22 cellular contexts compared by ENCODE assay signal in the genomic region with DNA sequence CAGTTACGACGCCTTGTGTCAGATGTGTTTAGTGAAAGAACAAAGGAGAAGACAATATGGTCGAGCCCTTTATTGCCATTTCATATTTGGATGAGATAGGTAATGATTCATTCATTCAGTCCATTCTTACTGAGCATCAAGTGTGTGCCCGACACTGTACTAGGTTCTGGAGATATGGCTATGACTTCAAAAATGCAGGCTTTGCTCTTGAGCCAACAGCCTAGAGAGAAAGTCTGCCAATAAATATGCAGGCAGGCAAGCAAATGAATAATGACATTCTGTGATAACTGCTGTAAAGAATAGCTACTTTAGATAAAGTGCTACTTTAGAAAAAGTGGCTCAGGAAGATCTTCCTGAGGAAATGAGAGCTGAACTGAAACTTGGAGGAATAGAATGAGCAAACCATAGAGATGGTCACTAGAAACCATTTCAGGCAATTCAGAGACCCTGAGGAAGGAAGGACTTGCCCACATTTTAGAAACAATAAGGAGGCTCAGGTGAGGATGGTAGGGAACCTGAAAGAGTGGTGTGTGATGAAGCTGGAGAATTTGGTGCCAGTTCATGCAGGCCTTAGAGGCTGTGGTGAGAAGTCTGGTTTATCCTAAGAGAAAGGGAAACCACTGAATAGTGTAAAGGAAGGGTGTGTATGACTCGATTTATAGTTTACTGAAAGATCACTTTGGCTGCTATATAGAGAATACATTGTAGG.
DNase-seq lines count a peak whose midpoint lies in the region; ATAC-seq and TF ChIP-seq lines count a peak whose summit lies in the region.
"Had no signal": no experiment of that assay in that cellular context is flagged by ENCODE, and none has a peak within 500 bp of the region (broad histone marks: within the 10 kb centered on the region; RNA-seq: fewer than 3 reads in every experiment).

No MANE protein-coding gene starts in this region.

- CTCF ChIA-PET in CD8-positive, alpha-beta memory T cell (lab: Charles Lee), result interaction anchor here (1.0 kb wide), 1 partner anchor 25 kb away, joined by 3 read pairs; no protein-coding TSS in a partner anchor

- POLR2A ChIA-PET in CD8-positive, alpha-beta memory T cell (lab: Charles Lee), result interaction anchor here (0.8 kb wide), 1 partner anchor 36 kb away, joined by 3 read pairs; no protein-coding TSS in a partner anchor

- H3K27ac ChIP-seq in CD8-positive, alpha-beta memory T cell (ENCODE audit: low read depth, low read length), result no peak overlapping the region
- H3K27ac ChIP-seq: dorsolateral prefrontal cortex, SJSA1, suprapubic skin had no signal

- H3K27me3 Mint-ChIP-seq in activated naive CD4-positive, alpha-beta T cell treated with anti-CD3 and anti-CD28 coated beads, Interleukin-2, amount 50 U/mL, for 24 hours, result no peaks in the 10 kb centered on the region
- no peaks in the 10 kb centered on the region for H3K27me3 Mint-ChIP-seq in CD8-positive, alpha-beta memory T cell
- H3K27me3 Mint-ChIP-seq in progenitor cell of endocrine pancreas, result peaks cover 15% of the 10 kb centered on the region

- no peaks in the 10 kb centered on the region for H3K9me3 Mint-ChIP-seq in activated naive CD4-positive, alpha-beta T cell treated with anti-CD3 and anti-CD28 coated beads, Interleukin-2, amount 50 U/mL, for 24 hours
- no peaks in the 10 kb centered on the region for H3K9me3 Mint-ChIP-seq in CD8-positive, alpha-beta memory T cell
- H3K9me3 Mint-ChIP-seq in progenitor cell of endocrine pancreas (ENCODE audit: low read depth), result peaks cover 2% of the 10 kb centered on the region
- H3K9me3 Mint-ChIP-seq: H9 had no signal

- H3K4me3 Mint-ChIP-seq in activated naive CD4-positive, alpha-beta T cell treated with anti-CD3 and anti-CD28 coated beads, Interleukin-2, amount 50 U/mL, for 24 hours, result no peak overlapping the region
- no peak overlapping the region for H3K4me3 Mint-ChIP-seq in CD8-positive, alpha-beta memory T cell
- no peak overlapping the region for H3K4me3 Mint-ChIP-seq in progenitor cell of endocrine pancreas (ENCODE audit: low read depth)
- H3K4me3 Mint-ChIP-seq: H9 had no signal

- peaks cover 13% of the 10 kb centered on the region for H3K36me3 Mint-ChIP-seq in activated naive CD4-positive, alpha-beta T cell treated with anti-CD3 and anti-CD28 coated beads, Interleukin-2, amount 50 U/mL, for 24 hours
- H3K36me3 Mint-ChIP-seq in CD8-positive, alpha-beta memory T cell, result peaks cover 0 to 46% (median 31%) of the 10 kb centered on the region in 3 donors
- peaks cover 24% of the 10 kb centered on the region for H3K36me3 Mint-ChIP-seq in progenitor cell of endocrine pancreas (ENCODE audit: insufficient read depth)

- no peaks in the 10 kb centered on the region for H3K9me3 ChIP-seq in CD8-positive, alpha-beta memory T cell (ENCODE audit: low read length)
- H3K9me3 ChIP-seq: SJSA1, suprapubic skin had no signal

- H3K27me3 ChIP-seq in CD8-positive, alpha-beta memory T cell (ENCODE audit: insufficient read depth, low read length, poor library complexity, severe bottlenecking), result no peaks in the 10 kb centered on the region
- H3K27me3 ChIP-seq: dorsolateral prefrontal cortex, SJSA1, suprapubic skin had no signal

- peaks cover 15% of the 10 kb centered on the region for H3K36me3 ChIP-seq in CD8-positive, alpha-beta memory T cell (ENCODE audit: insufficient read depth, low read length)

- no peak overlapping the region for H3K4me3 ChIP-seq in CD8-positive, alpha-beta memory T cell (ENCODE audit: low read length)
- no peak overlapping the region for H3K4me3 ChIP-seq in fibroblast of pulmonary artery (replicated peaks; ENCODE audit: low read depth, low read length)
- H3K4me3 ChIP-seq: dorsolateral prefrontal cortex, SJSA1, smooth muscle cell, suprapubic skin had no signal

- H3K4me1 ChIP-seq in CD8-positive, alpha-beta memory T cell (ENCODE audit: insufficient read depth, low read length), result peaks cover 15% of the 10 kb centered on the region
- H3K4me1 ChIP-seq: SJSA1 had no signal

- no peak for TF ChIP-seq CTCF in fibroblast of pulmonary artery (IDR thresholded peaks at IDR 0.05; ENCODE audit: low read length, missing control alignments)
- no peak for TF ChIP-seq CTCF in progenitor cell of endocrine pancreas (IDR thresholded peaks at IDR 0.05; ENCODE audit: unreplicated experiment)

- no peak for DNase-seq in activated naive CD4-positive, alpha-beta T cell (lab: John Stamatoyannopoulos, UW)
- DNase-seq in CD8-positive, alpha-beta memory T cell, result no peak
- DNase-seq in fibroblast of pulmonary artery (ENCODE audit: low read depth) (peak; percentile 41), progenitor cell of endocrine pancreas (ENCODE audit: low spot score, unreplicated experiment) (no peak), NAMALWA (ENCODE audit: low spot score) (no peak)
- DNase-seq: activated CD4-positive, alpha-beta T cell treated with anti-CD3 and anti-CD28 coated beads, Interleukin-2, amount 50 U/mL, for 4 hours; activated gamma-delta T cell treated with Interleukin-2 at 50 U/mL for 16 hours; dorsolateral prefrontal cortex; H9; IMR-90; NCI-H1105; NCI-H1930; NCI-H69; occipital lobe; retina; stimulated activated CD4-positive, alpha-beta T cell treated with anti-CD3 and anti-CD28 coated beads, Interleukin-2, amount 100 ng/mL, for 24 hours had no signal

- H3K27ac Mint-ChIP-seq in activated naive CD4-positive, alpha-beta T cell treated with anti-CD3 and anti-CD28 coated beads, Interleukin-2, amount 50 U/mL, for 24 hours, result peak overlapping the region; percentile 63
- H3K27ac Mint-ChIP-seq in CD8-positive, alpha-beta memory T cell, result peak overlapping the region in 6 of 8 donors; percentile 2 to 78 (median 17)
- H3K27ac Mint-ChIP-seq in progenitor cell of endocrine pancreas, result peak overlapping the region; percentile 15
- H3K27ac Mint-ChIP-seq: H9 had no signal

- peaks cover 20% of the 10 kb centered on the region for H3K4me1 Mint-ChIP-seq in activated naive CD4-positive, alpha-beta T cell treated with anti-CD3 and anti-CD28 coated beads, Interleukin-2, amount 50 U/mL, for 24 hours
- H3K4me1 Mint-ChIP-seq in CD8-positive, alpha-beta memory T cell, result peaks cover 8 to 20% (median 14%) of the 10 kb centered on the region in 3 donors
- peaks cover 37% of the 10 kb centered on the region for H3K4me1 Mint-ChIP-seq in progenitor cell of endocrine pancreas (ENCODE audit: low read depth)

- ATAC-seq in HG02678 (IDR thresholded peaks at IDR 0.05; ENCODE audit: unreplicated experiment) (no peak), GM21390 (IDR thresholded peaks at IDR 0.05; ENCODE audit: unreplicated experiment) (no peak)
